Comparison of ENCODE assay signal across 10 cellular contexts in the genomic region with DNA sequence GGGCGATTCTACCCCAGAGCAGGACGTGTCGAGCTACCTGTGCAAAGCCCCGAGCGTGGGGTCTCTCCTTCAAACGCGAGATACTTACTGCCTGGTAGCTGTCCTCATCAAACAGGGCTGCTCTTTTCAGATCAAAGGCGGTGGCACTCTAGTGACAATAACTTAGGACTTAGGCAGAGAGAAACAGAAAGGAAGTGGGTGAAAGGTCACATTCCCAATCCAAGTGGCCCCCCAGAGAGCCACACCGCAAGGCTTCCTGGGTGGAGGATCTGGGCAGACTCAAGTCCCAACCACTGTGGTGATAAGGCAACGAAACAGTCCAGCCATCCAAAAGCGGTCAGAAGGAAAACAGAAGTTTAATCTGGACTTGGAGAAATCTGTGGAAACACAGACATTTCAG.
A peak's percentile ranks its signal among the peaks of the same experiment; 100 is the strongest.
DNase-seq lines count a peak whose midpoint lies in the region; ATAC-seq and TF ChIP-seq lines count a peak whose summit lies in the region.
"Had no signal": no experiment of that assay in that cellular context is flagged by ENCODE, and none has a peak within 500 bp of the region (broad histone marks: within the 10 kb centered on the region; RNA-seq: fewer than 3 reads in every experiment).

No MANE protein-coding gene starts in this region.

- peak overlapping the region; percentile 83 to 98 for H3K27ac ChIP-seq in coronary artery
- H3K27ac ChIP-seq in lower lobe of right lung = peak overlapping the region; percentile 80

- DNase-seq in LoVo (ENCODE audit: low spot score) (peak; percentile 27), coronary artery (ENCODE audit: low spot score) (no peak), lower lobe of right lung (no peak), superior temporal gyrus (ENCODE audit: extremely low spot score) (peak; percentile 24), NCI-H2196 treated with DMSO at 0.1 percent for 48 hours (lab: John Stamatoyannopoulos, UW; ENCODE audit: unreplicated experiment) (no peak), T-helper 2 cell (no peak), mucosa of descending colon (no peak)

- intact Hi-C loops in lower lobe of right lung (cut with DNase I) = no loop called here
- intact Hi-C loops in mucosa of descending colon (cut with DNase I, micrococcal nuclease) = no loop called here

- H3K36me3 ChIP-seq in lower lobe of right lung = no peaks in the 10 kb centered on the region
- H3K36me3 ChIP-seq in mucosa of descending colon (ENCODE audit: low read depth) = no peaks in the 10 kb centered on the region
- H3K36me3 ChIP-seq: HAP-1 had no signal

- peaks cover 44% of the 10 kb centered on the region for H3K4me1 ChIP-seq in lower lobe of right lung
- peaks cover 12% of the 10 kb centered on the region for H3K4me1 ChIP-seq in mucosa of descending colon (ENCODE audit: low read depth)

- no peaks in the 10 kb centered on the region for H3K9me3 ChIP-seq in lower lobe of right lung
- H3K9me3 ChIP-seq in mucosa of descending colon = no peaks in the 10 kb centered on the region
- H3K9me3 ChIP-seq: HAP-1 had no signal

- ATAC-seq in lower lobe of right lung (peak; percentile 50 to 63), mucosa of descending colon (no peak), HG02798 (IDR thresholded peaks at IDR 0.05; ENCODE audit: poor library complexity, unreplicated experiment) (no peak)
- ATAC-seq: activated CD4-positive, CD25-positive, alpha-beta regulatory T cell treated with anti-CD3 and anti-CD28 coated beads, Interleukin-2, amount 50 U/mL, for 24 hours had no signal

- H3K4me3 ChIP-seq in coronary artery = peak overlapping the region; percentile 69
- H3K4me3 ChIP-seq in lower lobe of right lung = peak overlapping the region; percentile 40
- no peak overlapping the region for H3K4me3 ChIP-seq in mucosa of descending colon
- H3K4me3 ChIP-seq: HAP-1 had no signal

- H3K27me3 ChIP-seq in lower lobe of right lung (ENCODE audit: low read depth) = no peaks in the 10 kb centered on the region

- TF ChIP-seq CTCF in coronary artery (IDR thresholded peaks at IDR 0.05) (no peak), lower lobe of right lung (IDR thresholded peaks at IDR 0.05) (no peak), mucosa of descending colon (IDR thresholded peaks at IDR 0.05) (no peak)

Comparison
In these comparisons a context has a peak if more than half of its experiments do, and no peak if none do; other contexts are left out.
1. DNase-seq: peak in LoVo (single experiment) and superior temporal gyrus (single experiment); none in coronary artery (single experiment), lower lobe of right lung (single experiment), NCI-H2196 treated with DMSO at 0.1 percent for 48 hours (single experiment), T-helper 2 cell (0 of 5) and mucosa of descending colon (0 of 3).
2. ATAC-seq: peak in lower lobe of right lung (2 of 2); none in mucosa of descending colon (single experiment) and HG02798 (single experiment).